Comparison of ENCODE assay signal across 21 cellular contexts in genomic region chr13:79447741-79448140, GRCh38. TPM values are rescaled to one million over a fixed set of nuclear protein-coding genes. Genes with fewer than 3 reads are reported as not detected.
DNase-seq lines count a peak whose midpoint lies in the region; ATAC-seq, FAIRE-seq and TF ChIP-seq lines count a peak whose summit lies in the region.
"Had no signal": no experiment of that assay in that cellular context is flagged by ENCODE, and none has a peak within 500 bp of the region (broad histone marks: within the 10 kb centered on the region; RNA-seq: fewer than 3 reads in every experiment).

No MANE protein-coding gene starts in this region.

- H3K4me3 Mint-ChIP-seq in activated CD4-positive, alpha-beta T cell treated with anti-CD3 and anti-CD28 coated beads for 36 hours: no peak overlapping the region
- H3K4me3 Mint-ChIP-seq: B cell; CD4-positive, CD25-positive, alpha-beta regulatory T cell; GM23338 had no signal

- H3K36me3 Mint-ChIP-seq in activated CD4-positive, alpha-beta T cell treated with anti-CD3 and anti-CD28 coated beads for 36 hours (ENCODE audit: low read depth): no peaks in the 10 kb centered on the region
- H3K36me3 Mint-ChIP-seq: CD4-positive, CD25-positive, alpha-beta regulatory T cell had no signal

- H3K9ac ChIP-seq in SK-N-MC (ENCODE audit: insufficient read length) (no peak overlapping the region), mesendoderm (ENCODE audit: low read length) (no peak overlapping the region)

- peaks cover 3% of the 10 kb centered on the region for H3K4me1 ChIP-seq in mesendoderm (ENCODE audit: control insufficient read depth, low read depth, low read length)

- H3K36me3 ChIP-seq in SK-N-MC (ENCODE audit: insufficient read depth, low read length): no peaks in the 10 kb centered on the region
- H3K36me3 ChIP-seq in mesendoderm (ENCODE audit: control insufficient read depth, insufficient read depth, low read length): no peaks in the 10 kb centered on the region
- H3K36me3 ChIP-seq: MG63, Peyer's patch, SJCRH30 had no signal

- POLR2A ChIA-PET in activated CD4-positive, alpha-beta T cell treated with anti-CD3 and anti-CD28 coated beads for 36 hours (lab: Charles Lee): no interaction called here

- FAIRE-seq in D721Med (lab: Jason Lieb, UNC): peak; percentile 97

- H4K8ac ChIP-seq in mesendoderm (ENCODE audit: low read depth, low read length): no peak overlapping the region

- no peaks in the 10 kb centered on the region for H3K27me3 ChIP-seq in mesendoderm (ENCODE audit: insufficient read depth, low read length, poor library complexity)
- H3K27me3 ChIP-seq: MG63, Peyer's patch, SJCRH30 had no signal

- no peak overlapping the region for H3K23ac ChIP-seq in mesendoderm (ENCODE audit: low read length)

- no peak overlapping the region for H2BK5ac ChIP-seq in mesendoderm (ENCODE audit: low read length)

- H3K4me2 ChIP-seq in mesendoderm (ENCODE audit: low read length): no peak overlapping the region
- H3K4me2 ChIP-seq: GM23338 had no signal

- WGBS in mesendoderm (ENCODE audit: extremely low coverage, insufficient coverage, low lambda C conversion rate): no CpG with 5 or more reads among the region's 2 CpGs

- H3K27ac Mint-ChIP-seq in activated CD4-positive, alpha-beta T cell treated with anti-CD3 and anti-CD28 coated beads for 36 hours: peak overlapping the region; percentile 11
- H3K27ac Mint-ChIP-seq: B cell; CD4-positive, CD25-positive, alpha-beta regulatory T cell; GM23338 had no signal

- H3K56ac ChIP-seq in mesendoderm (ENCODE audit: low read length): no peak overlapping the region

- peaks cover 78% of the 10 kb centered on the region for H3K4me1 Mint-ChIP-seq in activated CD4-positive, alpha-beta T cell treated with anti-CD3 and anti-CD28 coated beads for 36 hours

- H3K79me2 ChIP-seq in mesendoderm (ENCODE audit: control insufficient read depth, insufficient read depth, low read length): no peaks in the 10 kb centered on the region

- no peaks in the 10 kb centered on the region for H3K9me3 ChIP-seq in SK-N-MC (ENCODE audit: low read depth, low read length)
- H3K9me3 ChIP-seq: MG63, Peyer's patch, SJCRH30 had no signal

- H2AK5ac ChIP-seq in mesendoderm (ENCODE audit: low read length): no peak overlapping the region

- no peak overlapping the region for H2BK15ac ChIP-seq in mesendoderm (replicated peaks; ENCODE audit: low read depth)

- intact Hi-C loops in activated CD4-positive, alpha-beta T cell treated with anti-CD3 and anti-CD28 coated beads for 36 hours (cut with DNase I, micrococcal nuclease): no loop called here

- H3K9me3 Mint-ChIP-seq in activated CD4-positive, alpha-beta T cell treated with anti-CD3 and anti-CD28 coated beads for 36 hours (ENCODE audit: low read depth): no peaks in the 10 kb centered on the region
- H3K9me3 Mint-ChIP-seq: GM23338 had no signal

- no peaks in the 10 kb centered on the region for H3K79me1 ChIP-seq in mesendoderm (ENCODE audit: low read length)

- H2BK120ac ChIP-seq in mesendoderm (ENCODE audit: low read depth, low read length): no peak overlapping the region

- no peak for TF ChIP-seq CTCF in D721Med (IDR thresholded peaks at IDR 0.05; ENCODE audit: insufficient read depth, missing control alignments)

- H3K18ac ChIP-seq in mesendoderm (ENCODE audit: low read length): no peak overlapping the region

- DNase-seq in activated CD4-positive, alpha-beta T cell treated with anti-CD3 and anti-CD28 coated beads for 36 hours: no peak
- DNase-seq in activated CD4-positive, alpha-beta T cell treated with anti-CD3 and anti-CD28 coated beads for 4 hours: no peak
- DNase-seq in D721Med (ENCODE audit: insufficient read length, low spot score): no peak
- DNase-seq in SK-N-MC (ENCODE audit: low read depth, low spot score): no peak
- peak; percentile 74 for DNase-seq in mesendoderm
- DNase-seq in COLO668 (lab: John Stamatoyannopoulos, UW; ENCODE audit: unreplicated experiment): no peak
- no peak for DNase-seq in T1000 (lab: John Stamatoyannopoulos, UW)
- DNase-seq: COR-L47, DMS153, MG63, NCI-H1417, NCI-H1694 treated with DMSO at 0.1 percent for 48 hours, NCI-H2081 treated with DMSO at 0.1 percent for 48 hours, NCI-H446 treated with DMSO at 0.1 percent for 48 hours, Peyer's patch had no signal

- H3K4ac ChIP-seq in mesendoderm (ENCODE audit: low read depth, low read length): no peak overlapping the region

- peak overlapping the region; percentile 28; the same call in 1 of the 2 replicates for H3K27ac ChIP-seq in SK-N-MC
- H3K27ac ChIP-seq in mesendoderm (ENCODE audit: low read depth, low read length): no peak overlapping the region
- H3K27ac ChIP-seq: Peyer's patch, SJCRH30 had no signal

- H4K5ac ChIP-seq in mesendoderm (ENCODE audit: low read length): no peak overlapping the region

- H3K27me3 Mint-ChIP-seq in activated CD4-positive, alpha-beta T cell treated with anti-CD3 and anti-CD28 coated beads for 36 hours: no peaks in the 10 kb centered on the region
- H3K27me3 Mint-ChIP-seq: CD4-positive, CD25-positive, alpha-beta regulatory T cell had no signal

- ATAC-seq in activated CD4-positive, alpha-beta T cell treated with anti-CD3 and anti-CD28 coated beads for 36 hours: no peak
- no peak for ATAC-seq in HG02884 (IDR thresholded peaks at IDR 0.05; ENCODE audit: unreplicated experiment)
- ATAC-seq: GM23338, HCT116 had no signal

- H3K4me3 ChIP-seq in SK-N-MC (no peak overlapping the region), mesendoderm (ENCODE audit: low read length) (no peak overlapping the region)
- H3K4me3 ChIP-seq: GM23338, MG63, Peyer's patch, SJCRH30 had no signal

- CTCF ChIA-PET in activated CD4-positive, alpha-beta T cell treated with anti-CD3 and anti-CD28 coated beads for 36 hours (lab: Charles Lee): interaction anchor here (1.0 to 1.9 kb wide), 3 partner anchors 54 to 67 kb away, joined by 3 to 4 read pairs (median 3); no protein-coding TSS in a partner anchor

RNA-seq across cellular contexts. Expression of gene NDFIP2, which starts 33.2 kb away (rescaled TPM):
- total RNA-seq in activated CD4-positive, alpha-beta T cell treated with anti-CD3 and anti-CD28 coated beads for 36 hours: 100 to 1,000 TPM; 160 to 205 TPM
- 19.6 TPM for polyA plus RNA-seq in mesendoderm (2013, experiment 1 of 2)
- polyA plus RNA-seq in mesendoderm (2013, experiment 2 of 2): 22.7 TPM

RNA-seq across cellular contexts. Expression of gene RBM26, which starts 41.7 kb away (rescaled TPM):
- total RNA-seq in activated CD4-positive, alpha-beta T cell treated with anti-CD3 and anti-CD28 coated beads for 36 hours: 10 to 100 TPM; 61.3 to 79.6 TPM
- 46.4 TPM for polyA plus RNA-seq in mesendoderm (2013, experiment 1 of 2)
- 48.0 TPM for polyA plus RNA-seq in mesendoderm (2013, experiment 2 of 2)
